Comparison of ENCODE assay signal across 8 cellular contexts in the genomic region with DNA sequence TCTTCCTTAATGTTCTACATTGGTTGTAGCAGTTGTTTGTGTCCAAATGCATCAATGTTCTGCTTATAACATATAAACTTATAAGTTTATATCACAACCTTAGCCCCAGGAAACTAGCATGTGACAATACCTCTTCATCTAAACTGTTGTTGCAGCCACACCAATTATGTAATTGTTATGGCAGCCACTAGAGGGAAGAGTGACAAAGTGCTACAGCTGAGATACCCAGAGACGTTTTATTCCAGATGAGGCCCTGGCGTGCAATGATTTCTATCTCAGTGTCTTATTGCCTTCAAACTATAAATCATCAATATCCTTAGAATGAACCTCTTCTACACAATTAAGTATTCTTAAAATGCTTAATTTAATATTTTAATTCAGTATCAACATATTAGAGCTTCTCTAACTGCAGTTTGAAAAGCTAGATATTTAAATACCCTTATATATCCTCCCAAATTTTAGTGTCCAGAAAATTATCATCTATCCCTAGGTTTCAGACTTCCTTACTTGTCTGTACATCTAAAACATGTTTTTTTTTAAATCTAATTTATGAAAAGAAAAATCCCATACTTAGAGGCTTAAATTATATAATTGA.
A peak's percentile ranks its signal among the peaks of the same experiment; 100 is the strongest.
DNase-seq lines count a peak whose midpoint lies in the region; ATAC-seq and TF ChIP-seq lines count a peak whose summit lies in the region.

No MANE protein-coding gene starts in this region.

- H3K36me3 ChIP-seq in NT2/D1 (ENCODE audit: insufficient read depth, insufficient read length, low read length): no peaks in the 10 kb centered on the region

- no peaks in the 10 kb centered on the region for H3K9me3 ChIP-seq in NT2/D1 (ENCODE audit: insufficient read depth, low read length)

- H3K4me3 ChIP-seq in NT2/D1 (ENCODE audit: insufficient read length, low read depth): no peak overlapping the region
- no peak overlapping the region for H3K4me3 ChIP-seq in retinal pigment epithelial cell (ENCODE audit: low read length)

- TF ChIP-seq POLR2A in erythroblast (IDR thresholded peaks at IDR 0.05; ENCODE audit: low read length): no peak

- H3K9ac ChIP-seq in NT2/D1 (ENCODE audit: insufficient read length, low read depth): no peak overlapping the region

- peak; percentile 84 for TF ChIP-seq CTCF in retinal pigment epithelial cell (conservative IDR thresholded peaks at IDR 0.05; ENCODE audit: low read depth, low read length)

- DNase-seq in Ammon's horn (ENCODE audit: low spot score): peak; percentile 65
- DNase-seq in NT2/D1 (ENCODE audit: low read depth, low spot score): peak; percentile 3
- DNase-seq in erythroblast (lab: John Stamatoyannopoulos, UW): peak; percentile 6 to 17
- no peak for DNase-seq in retinal pigment epithelial cell (ENCODE audit: low read depth)
- DNase-seq in mesenteric fat pad (ENCODE audit: low spot score): no peak
- DNase-seq in stimulated activated naive CD4-positive, alpha-beta T cell treated with Interleukin-2 at 50 U/mL for 16 hours (lab: John Stamatoyannopoulos, UW): no peak

- no peaks in the 10 kb centered on the region for H3K4me1 ChIP-seq in NT2/D1 (ENCODE audit: insufficient read depth, insufficient read length)

- peak; percentile 88 for ATAC-seq in GM18867 (IDR thresholded peaks at IDR 0.05; ENCODE audit: unreplicated experiment)
- ATAC-seq in HG03139 (IDR thresholded peaks at IDR 0.05; ENCODE audit: unreplicated experiment): peak; percentile 84

- H3K27me3 ChIP-seq in NT2/D1 (ENCODE audit: insufficient read depth, insufficient read length): no peaks in the 10 kb centered on the region

Comparison
In these comparisons a context has a peak if more than half of its experiments do, and no peak if none do; other contexts are left out.
1. DNase-seq: peak in Ammon's horn (single experiment), NT2/D1 (single experiment) and erythroblast (2 of 2); none in retinal pigment epithelial cell (single experiment), mesenteric fat pad (single experiment) and stimulated activated naive CD4-positive, alpha-beta T cell treated with Interleukin-2 at 50 U/mL for 16 hours (single experiment).